1 cellular context compared by ENCODE assay signal in the genomic region with DNA sequence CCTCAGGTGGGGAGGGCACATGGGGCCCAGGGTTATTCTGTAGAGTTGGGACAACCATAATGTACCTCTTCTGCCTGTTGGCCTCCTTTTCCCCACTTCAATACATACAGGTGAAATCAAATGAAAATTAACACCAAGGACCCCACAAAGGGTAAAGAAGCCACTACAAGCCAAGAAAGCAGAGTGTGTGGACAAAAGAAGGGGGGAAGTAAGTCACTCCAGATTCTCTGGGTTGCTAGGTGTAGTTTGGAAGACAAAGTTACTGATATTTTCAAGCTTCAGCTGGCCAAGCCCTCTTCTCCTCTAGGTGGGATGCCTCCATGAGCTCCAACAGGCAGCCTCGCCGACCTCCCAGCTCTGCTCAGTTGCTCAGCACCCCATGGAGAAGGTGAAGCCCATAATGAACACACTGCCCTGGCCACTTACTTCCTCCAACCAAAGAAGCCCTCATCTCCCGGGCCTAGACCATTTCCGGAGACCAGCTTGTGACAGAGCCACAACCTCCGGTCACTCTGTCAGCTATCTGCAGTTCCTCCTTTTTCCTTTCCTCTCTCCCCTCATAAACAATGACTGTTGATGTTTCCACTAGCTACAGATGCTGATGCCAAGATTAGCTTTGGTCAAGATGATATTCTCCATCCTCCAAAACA.
A peak's percentile ranks its signal among the peaks of the same experiment; 100 is the strongest.
TF ChIP-seq lines count a peak whose summit lies in the region.

No MANE protein-coding gene starts in this region.

TF ChIP-seq in K562, 482 proteins besides CTCF, POLR2A, EP300 and RAD21 (continued from another document and continues in another):
- TF ChIP-seq KLF1 (tag; IDR thresholded peaks at IDR 0.05), result no peak
- TF ChIP-seq DNMT1 (IDR thresholded peaks at IDR 0.05), result no peak
- 0 out of 2 replicates have a peak, but pooled peaks have one; percentile 20 for TF ChIP-seq NCOA1 (IDR thresholded peaks at IDR 0.05; ENCODE audit: low read depth)
- no peak for TF ChIP-seq ZNF253 (CRISPR knock-in tag; conservative IDR thresholded peaks at IDR 0.05)
- no peak for TF ChIP-seq ZNF668 (CRISPR knock-in tag; IDR thresholded peaks at IDR 0.05)
- TF ChIP-seq NR2C2 (CRISPR knock-in tag; IDR thresholded peaks at IDR 0.05), result no peak
- peak; percentile 22; the same call in 1 of the 2 replicates for TF ChIP-seq NR2C2 (tag; IDR thresholded peaks at IDR 0.05)
- TF ChIP-seq NFRKB (IDR thresholded peaks at IDR 0.05; ENCODE audit: low read depth), result no peak
- TF ChIP-seq EP400 (IDR thresholded peaks at IDR 0.05), result no peak
- no peak for TF ChIP-seq THRAP3 (IDR thresholded peaks at IDR 0.05; ENCODE audit: borderline replicate concordance)
- TF ChIP-seq CEBPB (tag; IDR thresholded peaks at IDR 0.05), result no peak
- no peak for TF ChIP-seq ZNF384 (IDR thresholded peaks at IDR 0.05; ENCODE audit: low read depth, low read length)
- TF ChIP-seq ZFP30 (CRISPR knock-in tag; IDR thresholded peaks at IDR 0.05; ENCODE audit: borderline replicate concordance), result no peak
- TF ChIP-seq, protein P1, sequence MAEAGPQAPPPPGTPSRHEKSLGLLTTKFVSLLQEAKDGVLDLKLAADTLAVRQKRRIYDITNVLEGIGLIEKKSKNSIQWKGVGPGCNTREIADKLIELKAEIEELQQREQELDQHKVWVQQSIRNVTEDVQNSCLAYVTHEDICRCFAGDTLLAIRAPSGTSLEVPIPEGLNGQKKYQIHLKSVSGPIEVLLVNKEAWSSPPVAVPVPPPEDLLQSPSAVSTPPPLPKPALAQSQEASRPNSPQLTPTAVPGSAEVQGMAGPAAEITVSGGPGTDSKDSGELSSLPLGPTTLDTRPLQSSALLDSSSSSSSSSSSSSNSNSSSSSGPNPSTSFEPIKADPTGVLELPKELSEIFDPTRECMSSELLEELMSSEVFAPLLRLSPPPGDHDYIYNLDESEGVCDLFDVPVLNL (CRISPR knock-in tag; IDR thresholded peaks at IDR 0.05; ENCODE audit: low read depth), result no peak
- no peak for TF ChIP-seq TSC22D4 (tag; IDR thresholded peaks at IDR 0.05)
- no peak for TF ChIP-seq POU5F1 (IDR thresholded peaks at IDR 0.05; ENCODE audit: borderline replicate concordance, low read depth, low read length, partially characterized antibody)
- TF ChIP-seq C11orf30 (IDR thresholded peaks at IDR 0.05; ENCODE audit: low read depth), result no peak
- TF ChIP-seq MXI1 (IDR thresholded peaks at IDR 0.05; ENCODE audit: low read depth, low read length), result no peak
- no peak for TF ChIP-seq FOXP4 (CRISPR knock-in tag; IDR thresholded peaks at IDR 0.05; ENCODE audit: borderline replicate concordance)
- TF ChIP-seq, protein P2, sequence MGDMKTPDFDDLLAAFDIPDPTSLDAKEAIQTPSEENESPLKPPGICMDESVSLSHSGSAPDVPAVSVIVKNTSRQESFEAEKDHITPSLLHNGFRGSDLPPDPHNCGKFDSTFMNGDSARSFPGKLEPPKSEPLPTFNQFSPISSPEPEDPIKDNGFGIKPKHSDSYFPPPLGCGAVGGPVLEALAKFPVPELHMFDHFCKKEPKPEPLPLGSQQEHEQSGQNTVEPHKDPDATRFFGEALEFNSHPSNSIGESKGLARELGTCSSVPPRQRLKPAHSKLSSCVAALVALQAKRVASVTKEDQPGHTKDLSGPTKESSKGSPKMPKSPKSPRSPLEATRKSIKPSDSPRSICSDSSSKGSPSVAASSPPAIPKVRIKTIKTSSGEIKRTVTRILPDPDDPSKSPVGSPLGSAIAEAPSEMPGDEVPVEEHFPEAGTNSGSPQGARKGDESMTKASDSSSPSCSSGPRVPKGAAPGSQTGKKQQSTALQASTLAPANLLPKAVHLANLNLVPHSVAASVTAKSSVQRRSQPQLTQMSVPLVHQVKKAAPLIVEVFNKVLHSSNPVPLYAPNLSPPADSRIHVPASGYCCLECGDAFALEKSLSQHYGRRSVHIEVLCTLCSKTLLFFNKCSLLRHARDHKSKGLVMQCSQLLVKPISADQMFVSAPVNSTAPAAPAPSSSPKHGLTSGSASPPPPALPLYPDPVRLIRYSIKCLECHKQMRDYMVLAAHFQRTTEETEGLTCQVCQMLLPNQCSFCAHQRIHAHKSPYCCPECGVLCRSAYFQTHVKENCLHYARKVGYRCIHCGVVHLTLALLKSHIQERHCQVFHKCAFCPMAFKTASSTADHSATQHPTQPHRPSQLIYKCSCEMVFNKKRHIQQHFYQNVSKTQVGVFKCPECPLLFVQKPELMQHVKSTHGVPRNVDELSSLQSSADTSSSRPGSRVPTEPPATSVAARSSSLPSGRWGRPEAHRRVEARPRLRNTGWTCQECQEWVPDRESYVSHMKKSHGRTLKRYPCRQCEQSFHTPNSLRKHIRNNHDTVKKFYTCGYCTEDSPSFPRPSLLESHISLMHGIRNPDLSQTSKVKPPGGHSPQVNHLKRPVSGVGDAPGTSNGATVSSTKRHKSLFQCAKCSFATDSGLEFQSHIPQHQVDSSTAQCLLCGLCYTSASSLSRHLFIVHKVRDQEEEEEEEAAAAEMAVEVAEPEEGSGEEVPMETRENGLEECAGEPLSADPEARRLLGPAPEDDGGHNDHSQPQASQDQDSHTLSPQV (IDR thresholded peaks at IDR 0.05), result 0 out of 2 replicates have a peak, but pooled peaks have one; percentile 44
- TF ChIP-seq RFX1 (IDR thresholded peaks at IDR 0.05), result peak; percentile 62
- no peak for TF ChIP-seq ZNF551 (CRISPR knock-in tag; IDR thresholded peaks at IDR 0.05)
- no peak for TF ChIP-seq MBD2 (IDR thresholded peaks at IDR 0.05; ENCODE audit: borderline replicate concordance, low read depth)
- no peak for TF ChIP-seq XRCC4 (IDR thresholded peaks at IDR 0.05; ENCODE audit: extremely low read depth, insufficient read depth, insufficient read length)
- peak; percentile 55; the same call in 1 of the 2 replicates for TF ChIP-seq ZNF395 (CRISPR knock-in tag; IDR thresholded peaks at IDR 0.05)
- no peak for TF ChIP-seq NUFIP1 (IDR thresholded peaks at IDR 0.05; ENCODE audit: partially characterized antibody)
- TF ChIP-seq HNRNPL (IDR thresholded peaks at IDR 0.05; ENCODE audit: low read depth, low read length), result no peak
- TF ChIP-seq, protein P3, sequence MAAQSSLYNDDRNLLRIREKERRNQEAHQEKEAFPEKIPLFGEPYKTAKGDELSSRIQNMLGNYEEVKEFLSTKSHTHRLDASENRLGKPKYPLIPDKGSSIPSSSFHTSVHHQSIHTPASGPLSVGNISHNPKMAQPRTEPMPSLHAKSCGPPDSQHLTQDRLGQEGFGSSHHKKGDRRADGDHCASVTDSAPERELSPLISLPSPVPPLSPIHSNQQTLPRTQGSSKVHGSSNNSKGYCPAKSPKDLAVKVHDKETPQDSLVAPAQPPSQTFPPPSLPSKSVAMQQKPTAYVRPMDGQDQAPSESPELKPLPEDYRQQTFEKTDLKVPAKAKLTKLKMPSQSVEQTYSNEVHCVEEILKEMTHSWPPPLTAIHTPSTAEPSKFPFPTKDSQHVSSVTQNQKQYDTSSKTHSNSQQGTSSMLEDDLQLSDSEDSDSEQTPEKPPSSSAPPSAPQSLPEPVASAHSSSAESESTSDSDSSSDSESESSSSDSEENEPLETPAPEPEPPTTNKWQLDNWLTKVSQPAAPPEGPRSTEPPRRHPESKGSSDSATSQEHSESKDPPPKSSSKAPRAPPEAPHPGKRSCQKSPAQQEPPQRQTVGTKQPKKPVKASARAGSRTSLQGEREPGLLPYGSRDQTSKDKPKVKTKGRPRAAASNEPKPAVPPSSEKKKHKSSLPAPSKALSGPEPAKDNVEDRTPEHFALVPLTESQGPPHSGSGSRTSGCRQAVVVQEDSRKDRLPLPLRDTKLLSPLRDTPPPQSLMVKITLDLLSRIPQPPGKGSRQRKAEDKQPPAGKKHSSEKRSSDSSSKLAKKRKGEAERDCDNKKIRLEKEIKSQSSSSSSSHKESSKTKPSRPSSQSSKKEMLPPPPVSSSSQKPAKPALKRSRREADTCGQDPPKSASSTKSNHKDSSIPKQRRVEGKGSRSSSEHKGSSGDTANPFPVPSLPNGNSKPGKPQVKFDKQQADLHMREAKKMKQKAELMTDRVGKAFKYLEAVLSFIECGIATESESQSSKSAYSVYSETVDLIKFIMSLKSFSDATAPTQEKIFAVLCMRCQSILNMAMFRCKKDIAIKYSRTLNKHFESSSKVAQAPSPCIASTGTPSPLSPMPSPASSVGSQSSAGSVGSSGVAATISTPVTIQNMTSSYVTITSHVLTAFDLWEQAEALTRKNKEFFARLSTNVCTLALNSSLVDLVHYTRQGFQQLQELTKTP (IDR thresholded peaks at IDR 0.05; ENCODE audit: low read depth in 1 of 2, partially characterized antibody in 2 of 2), result no peak
- TF ChIP-seq ZNF77 (CRISPR knock-in tag; IDR thresholded peaks at IDR 0.05), result no peak
- peak; percentile 45; the same call in 1 of the 2 replicates for TF ChIP-seq RNF2 (IDR thresholded peaks at IDR 0.05)
- TF ChIP-seq ZC3H8 (IDR thresholded peaks at IDR 0.05), result no peak
- peak; percentile 54; the same call in 1 of the 2 replicates for TF ChIP-seq TEAD4 (IDR thresholded peaks at IDR 0.05; ENCODE audit: low read length)
- TF ChIP-seq TEAD4 (CRISPR knock-in tag; IDR thresholded peaks at IDR 0.05; ENCODE audit: borderline replicate concordance), result no peak
- TF ChIP-seq, protein P4, sequence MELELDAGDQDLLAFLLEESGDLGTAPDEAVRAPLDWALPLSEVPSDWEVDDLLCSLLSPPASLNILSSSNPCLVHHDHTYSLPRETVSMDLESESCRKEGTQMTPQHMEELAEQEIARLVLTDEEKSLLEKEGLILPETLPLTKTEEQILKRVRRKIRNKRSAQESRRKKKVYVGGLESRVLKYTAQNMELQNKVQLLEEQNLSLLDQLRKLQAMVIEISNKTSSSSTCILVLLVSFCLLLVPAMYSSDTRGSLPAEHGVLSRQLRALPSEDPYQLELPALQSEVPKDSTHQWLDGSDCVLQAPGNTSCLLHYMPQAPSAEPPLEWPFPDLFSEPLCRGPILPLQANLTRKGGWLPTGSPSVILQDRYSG (tag; conservative IDR thresholded peaks at IDR 0.05; ENCODE audit: low read depth), result 0 out of 2 replicates have a peak, but pooled peaks have one; percentile 44
- no peak for TF ChIP-seq ZC3H4 (CRISPR knock-in tag; IDR thresholded peaks at IDR 0.05; ENCODE audit: borderline replicate concordance)
- TF ChIP-seq SMARCA4 (IDR thresholded peaks at IDR 0.05), result peak; percentile 51; the same call in 1 of the 2 replicates
- no peak for TF ChIP-seq CAMTA2 (CRISPR knock-in tag; conservative IDR thresholded peaks at IDR 0.05)
